ENCODE assay signal across 28 cellular contexts in the genomic region with DNA sequence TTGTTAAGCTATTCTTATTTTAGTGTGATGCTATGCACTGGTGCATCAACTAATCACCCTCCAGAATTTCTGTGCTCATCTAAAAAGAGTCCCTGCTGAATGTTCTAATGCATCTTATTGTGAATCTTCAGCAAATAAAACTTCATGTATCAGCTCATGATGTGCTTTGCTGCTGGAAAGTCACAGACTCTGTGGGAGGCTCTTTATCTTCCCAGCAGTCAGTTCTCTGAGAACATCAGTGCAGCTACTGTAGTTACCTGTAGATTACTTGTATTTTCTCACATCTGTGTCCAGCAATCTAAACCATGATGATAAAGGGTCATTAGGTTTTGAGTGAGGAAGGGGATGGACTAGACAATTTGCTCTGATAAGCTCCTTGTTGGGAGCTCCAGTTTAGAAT.
"Had no signal": no experiment of that assay in that cellular context is flagged by ENCODE, and none has a peak within 500 bp of the region (broad histone marks: within the 10 kb centered on the region; RNA-seq: fewer than 3 reads in every experiment).

No MANE protein-coding gene starts in this region.

- H3K27ac ChIP-seq: adrenal gland, body of pancreas, gastrocnemius medialis, hepatocyte, skin epidermis, thyroid gland, upper lobe of left lung, vagina had no signal

- H3K27me3 Mint-ChIP-seq: activated naive CD8-positive, alpha-beta T cell treated with anti-CD3 and anti-CD28 coated beads for 36 hours; naive thymus-derived CD8-positive, alpha-beta T cell; stimulated activated naive CD8-positive, alpha-beta T cell treated with anti-CD3 and anti-CD28 coated beads, Interleukin-15, Interleukin-2, amounts not matched to agents 100 ng/mL and 50 ng/mL, for 24 hours had no signal

- H3K27me3 ChIP-seq: adrenal gland, body of pancreas, gastrocnemius medialis, hepatocyte, thyroid gland, upper lobe of left lung, vagina had no signal

- H3K36me3 ChIP-seq: adrenal gland, gastrocnemius medialis, thyroid gland, upper lobe of left lung, vagina had no signal

- H3K4me3 Mint-ChIP-seq: activated naive CD4-positive, alpha-beta T cell treated with anti-CD3 and anti-CD28 coated beads for 36 hours; activated naive CD8-positive, alpha-beta T cell treated with anti-CD3 and anti-CD28 coated beads for 36 hours; activated T-helper 1 cell treated with anti-CD3 and anti-CD28 coated beads, Interleukin-12 subunit alpha, Interleukin-12 subunit beta, Interleukin-2, Interleukin-4 antibody, amounts not matched to agents 30 ng/mL and 10 ng/mL and 1 ng/mL, durations not matched to agents 14 hours and 24 hours and 36 hours; naive thymus-derived CD8-positive, alpha-beta T cell; stimulated activated naive CD8-positive, alpha-beta T cell treated with anti-CD3 and anti-CD28 coated beads, Interleukin-15, Interleukin-2, amounts not matched to agents 100 ng/mL and 50 ng/mL, for 24 hours had no signal

- H3K4me1 Mint-ChIP-seq: naive thymus-derived CD8-positive, alpha-beta T cell had no signal

- H3K9me3 ChIP-seq: adrenal gland, body of pancreas, gastrocnemius medialis, thyroid gland, upper lobe of left lung, vagina had no signal

- H3K27ac Mint-ChIP-seq: activated naive CD4-positive, alpha-beta T cell treated with anti-CD3 and anti-CD28 coated beads for 36 hours; activated naive CD8-positive, alpha-beta T cell treated with anti-CD3 and anti-CD28 coated beads for 36 hours; activated T-helper 1 cell treated with anti-CD3 and anti-CD28 coated beads, Interleukin-12 subunit alpha, Interleukin-12 subunit beta, Interleukin-2, Interleukin-4 antibody, amounts not matched to agents 30 ng/mL and 10 ng/mL and 1 ng/mL, durations not matched to agents 14 hours and 24 hours and 36 hours; naive thymus-derived CD8-positive, alpha-beta T cell; stimulated activated naive CD8-positive, alpha-beta T cell treated with anti-CD3 and anti-CD28 coated beads, Interleukin-15, Interleukin-2, amounts not matched to agents 100 ng/mL and 50 ng/mL, for 24 hours had no signal

- H3K9me3 Mint-ChIP-seq: activated naive CD4-positive, alpha-beta T cell treated with anti-CD3 and anti-CD28 coated beads for 36 hours; activated naive CD8-positive, alpha-beta T cell treated with anti-CD3 and anti-CD28 coated beads for 36 hours; activated T-helper 1 cell treated with anti-CD3 and anti-CD28 coated beads, Interleukin-12 subunit alpha, Interleukin-12 subunit beta, Interleukin-2, Interleukin-4 antibody, amounts not matched to agents 30 ng/mL and 10 ng/mL and 1 ng/mL, durations not matched to agents 14 hours and 24 hours and 36 hours; naive thymus-derived CD8-positive, alpha-beta T cell; stimulated activated naive CD8-positive, alpha-beta T cell treated with anti-CD3 and anti-CD28 coated beads, Interleukin-15, Interleukin-2, amounts not matched to agents 100 ng/mL and 50 ng/mL, for 24 hours had no signal

- H3K4me3 ChIP-seq: adrenal gland, body of pancreas, gastrocnemius medialis, hepatocyte, skin epidermis, thyroid gland, upper lobe of left lung, vagina had no signal

- H3K4me1 ChIP-seq: adrenal gland, body of pancreas, gastrocnemius medialis, upper lobe of left lung, vagina had no signal

- DNase-seq: activated CD4-positive, alpha-beta T cell treated with anti-CD3 and anti-CD28 coated beads for 4 hours; activated CD4-positive, alpha-beta T cell treated with anti-CD3 and anti-CD28 coated beads, Interleukin-2, amount 50 U/mL, for 4 hours; activated CD8-positive, alpha-beta memory T cell treated with anti-CD3 and anti-CD28 coated beads for 24 hours; activated CD8-positive, alpha-beta memory T cell treated with anti-CD3 and anti-CD28 coated beads, Interleukin-2, amount 50 U/mL, for 4 hours; activated effector memory CD4-positive, alpha-beta T cell treated with anti-CD3 and anti-CD28 coated beads, Interleukin-2, amount 50 U/mL, for 16 hours; activated naive CD4-positive, alpha-beta T cell treated with anti-CD3 and anti-CD28 coated beads for 36 hours; activated naive CD8-positive, alpha-beta T cell treated with anti-CD3 and anti-CD28 coated beads for 36 hours; activated T-cell treated with anti-CD3 and anti-CD28 coated beads, Interleukin-2, amount 50 U/mL, for 1 hour; adrenal gland; aorta; body of pancreas; dermis blood vessel endothelial cell; effector CD4-positive, alpha-beta T cell; gastrocnemius medialis; glutamatergic neuron; left cardiac atrium; midbrain; naive thymus-derived CD8-positive, alpha-beta T cell; stimulated activated CD4-positive, alpha-beta T cell treated with anti-CD3 and anti-CD28 coated beads, Interleukin-12 subunit alpha, Interleukin-12 subunit beta, amount 100 ng/mL, for 4 hours; stimulated activated CD4-positive, alpha-beta T cell treated with anti-CD3 and anti-CD28 coated beads, Interleukin-4, amount 100 ng/mL, for 1 hour; substantia nigra; thyroid gland; upper lobe of left lung had no signal
